17 cellular contexts compared by ENCODE assay signal in genomic region chr11:77449784-77450183, GRCh38. TPM values are rescaled to one million over a fixed set of nuclear protein-coding genes. Genes with fewer than 3 reads are reported as not detected.
DNase-seq lines count a peak whose midpoint lies in the region; ATAC-seq and TF ChIP-seq lines count a peak whose summit lies in the region.
"Had no signal": no experiment of that assay in that cellular context is flagged by ENCODE, and none has a peak within 500 bp of the region (broad histone marks: within the 10 kb centered on the region; RNA-seq: fewer than 3 reads in every experiment).

No MANE protein-coding gene starts in this region.

- H3K4me3 ChIP-seq in HL-60 (replicated peaks; ENCODE audit: insufficient read depth, low read length) = no peak overlapping the region
- H3K4me3 ChIP-seq: PC-9, SJCRH30 had no signal

- CTCF ChIA-PET in activated CD8-positive, alpha-beta T cell treated with anti-CD3 and anti-CD28 coated beads, Interleukin-2, amount 10 ng/mL, durations not matched to agents 7 days and 5 days (lab: Charles Lee) = interaction anchor here (1.0 to 6.2 kb wide), 6 partner anchors 9 to 530 kb away, joined by 3 to 46 read pairs (median 4); no protein-coding TSS in a partner anchor

- peak; percentile 13 for ATAC-seq in activated CD8-positive, alpha-beta T cell treated with anti-CD3 and anti-CD28 coated beads, Interleukin-2, amount 10 ng/mL, durations not matched to agents 7 days and 5 days
- peak; percentile 47 for ATAC-seq in stimulated activated naive CD8-positive, alpha-beta T cell treated with anti-CD3 and anti-CD28 coated beads, Interleukin-15, Interleukin-2, amounts not matched to agents 100 U/mL and 50 U/mL, for 24 hours
- ATAC-seq in esophagus mucosa = no peak

- H3K4me1 Mint-ChIP-seq in activated CD4-positive, alpha-beta T cell treated with anti-CD3 and anti-CD28 coated beads, Interleukin-2, amount 10 ng/mL, durations not matched to agents 24 days and 14 days = peaks cover 33% of the 10 kb centered on the region
- H3K4me1 Mint-ChIP-seq in activated CD8-positive, alpha-beta T cell treated with anti-CD3 and anti-CD28 coated beads, Interleukin-2, amount 10 ng/mL, durations not matched to agents 7 days and 5 days (ENCODE audit: low read depth) = peaks cover 69% of the 10 kb centered on the region

- DNase-seq in activated CD4-positive, alpha-beta T cell treated with anti-CD3 and anti-CD28 coated beads, Interleukin-2, amount 10 ng/mL, durations not matched to agents 24 days and 14 days = no peak
- DNase-seq in activated CD4-positive, alpha-beta T cell treated with anti-CD3 and anti-CD28 coated beads for 1 hour = no peak
- DNase-seq in HL-60 (ENCODE audit: low read depth in 1 of 2, low spot score in 1 of 2) (no peak), anterior cingulate cortex (lab: John Stamatoyannopoulos, UW) (no peak), AG20443 (ENCODE audit: low spot score) (no peak)
- DNase-seq in activated CD8-positive, alpha-beta T cell treated with anti-CD3 and anti-CD28 coated beads, Interleukin-2, amount 10 ng/mL, durations not matched to agents 7 days and 5 days = no peak
- DNase-seq in stimulated activated naive CD8-positive, alpha-beta T cell treated with anti-CD3 and anti-CD28 coated beads, Interleukin-15, Interleukin-2, amounts not matched to agents 100 U/mL and 50 U/mL, for 24 hours = no peak
- DNase-seq: 8988T; CD8-positive, alpha-beta memory T cell; DMS79; H7; NCI-H1436; NCI-H2081; NCI-H748 treated with DMSO at 0.1 percent for 48 hours; PC-9; SJCRH30 had no signal

- H3K36me3 Mint-ChIP-seq in activated CD4-positive, alpha-beta T cell treated with anti-CD3 and anti-CD28 coated beads, Interleukin-2, amount 10 ng/mL, durations not matched to agents 24 days and 14 days (ENCODE audit: low read depth) = no peaks in the 10 kb centered on the region
- H3K36me3 Mint-ChIP-seq in activated CD8-positive, alpha-beta T cell treated with anti-CD3 and anti-CD28 coated beads, Interleukin-2, amount 10 ng/mL, durations not matched to agents 7 days and 5 days (ENCODE audit: low read depth) = peaks cover 2% of the 10 kb centered on the region
- H3K36me3 Mint-ChIP-seq: CD8-positive, alpha-beta memory T cell had no signal

- peak overlapping the region; percentile 73 for H3K27ac ChIP-seq in HL-60 (replicated peaks)
- H3K27ac ChIP-seq: PC-9, SJCRH30 had no signal

- no peak for TF ChIP-seq CTCF in HL-60 (IDR thresholded peaks at IDR 0.05; ENCODE audit: insufficient read depth, low read length)

- H3K27me3 ChIP-seq in HL-60 (ENCODE audit: insufficient read depth, poor library complexity, severe bottlenecking) = no peaks in the 10 kb centered on the region
- H3K27me3 ChIP-seq: SJCRH30 had no signal

- H3K27ac Mint-ChIP-seq in activated CD4-positive, alpha-beta T cell treated with anti-CD3 and anti-CD28 coated beads, Interleukin-2, amount 10 ng/mL, durations not matched to agents 24 days and 14 days = peak overlapping the region; percentile 34
- no peak overlapping the region for H3K27ac Mint-ChIP-seq in activated CD8-positive, alpha-beta T cell treated with anti-CD3 and anti-CD28 coated beads, Interleukin-2, amount 10 ng/mL, durations not matched to agents 7 days and 5 days

- H3K27me3 Mint-ChIP-seq in activated CD4-positive, alpha-beta T cell treated with anti-CD3 and anti-CD28 coated beads, Interleukin-2, amount 10 ng/mL, durations not matched to agents 24 days and 14 days = no peaks in the 10 kb centered on the region
- no peaks in the 10 kb centered on the region for H3K27me3 Mint-ChIP-seq in activated CD8-positive, alpha-beta T cell treated with anti-CD3 and anti-CD28 coated beads, Interleukin-2, amount 10 ng/mL, durations not matched to agents 7 days and 5 days (ENCODE audit: low read depth)

- H3K9me3 Mint-ChIP-seq in activated CD4-positive, alpha-beta T cell treated with anti-CD3 and anti-CD28 coated beads, Interleukin-2, amount 10 ng/mL, durations not matched to agents 24 days and 14 days = no peaks in the 10 kb centered on the region
- no peaks in the 10 kb centered on the region for H3K9me3 Mint-ChIP-seq in activated CD8-positive, alpha-beta T cell treated with anti-CD3 and anti-CD28 coated beads, Interleukin-2, amount 10 ng/mL, durations not matched to agents 7 days and 5 days (ENCODE audit: insufficient read depth)
- H3K9me3 Mint-ChIP-seq: CD8-positive, alpha-beta memory T cell had no signal

- H3K4me3 Mint-ChIP-seq in activated CD4-positive, alpha-beta T cell treated with anti-CD3 and anti-CD28 coated beads, Interleukin-2, amount 10 ng/mL, durations not matched to agents 24 days and 14 days = no peak overlapping the region
- H3K4me3 Mint-ChIP-seq in activated CD8-positive, alpha-beta T cell treated with anti-CD3 and anti-CD28 coated beads, Interleukin-2, amount 10 ng/mL, durations not matched to agents 7 days and 5 days = peak overlapping the region; percentile 43
- H3K4me3 Mint-ChIP-seq: CD8-positive, alpha-beta memory T cell had no signal

- intact Hi-C loops in activated CD4-positive, alpha-beta T cell treated with anti-CD3 and anti-CD28 coated beads, Interleukin-2, amount 10 ng/mL, durations not matched to agents 24 days and 14 days (cut with micrococcal nuclease) = no loop called here

- POLR2A ChIA-PET in activated CD8-positive, alpha-beta T cell treated with anti-CD3 and anti-CD28 coated beads, Interleukin-2, amount 10 ng/mL, durations not matched to agents 7 days and 5 days (lab: Charles Lee) = interaction anchor here (1.1 kb wide), 1 partner anchor 25 kb away, joined by 3 read pairs; no protein-coding TSS in a partner anchor

RNA-seq across cellular contexts. Expression of gene PAK1, which starts 24.1 kb away (rescaled TPM):
- 32.1 and 33.1 TPM in 2 replicates for total RNA-seq in activated CD4-positive, alpha-beta T cell treated with anti-CD3 and anti-CD28 coated beads, Interleukin-2, amount 10 ng/mL, durations not matched to agents 24 days and 14 days
- 10 to 100 TPM; 85.7 to 91.5 TPM for total RNA-seq in activated CD8-positive, alpha-beta T cell treated with anti-CD3 and anti-CD28 coated beads, Interleukin-2, amount 10 ng/mL, durations not matched to agents 7 days and 5 days
- 29.2 TPM for total RNA-seq in esophagus mucosa
